Comparison of ENCODE assay signal across 24 cellular contexts in the genomic region with DNA sequence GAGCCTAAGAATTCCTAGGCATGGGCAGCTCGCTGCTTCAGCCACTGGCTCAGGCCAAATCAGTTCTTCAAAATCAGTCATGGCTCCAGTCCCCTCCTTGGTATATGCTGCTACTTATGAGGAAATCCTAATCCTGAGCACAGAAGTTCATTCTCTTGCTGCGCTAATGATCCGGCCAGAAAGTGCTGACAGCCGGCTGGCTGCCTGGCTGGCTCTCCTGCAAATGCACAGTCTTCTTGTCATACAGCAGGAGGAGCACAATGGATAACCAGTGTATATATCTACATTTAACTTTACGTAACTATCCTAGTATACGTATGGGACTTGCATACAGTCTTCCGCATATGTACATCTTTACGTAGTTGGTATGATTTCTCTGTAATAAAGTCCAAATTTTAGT.
A peak's percentile ranks its signal among the peaks of the same experiment; 100 is the strongest.
DNase-seq lines count a peak whose midpoint lies in the region; ATAC-seq and TF ChIP-seq lines count a peak whose summit lies in the region.
"Had no signal": no experiment of that assay in that cellular context is flagged by ENCODE, and none has a peak within 500 bp of the region (broad histone marks: within the 10 kb centered on the region; RNA-seq: fewer than 3 reads in every experiment).

No MANE protein-coding gene starts in this region.

- peaks cover 3% of the 10 kb centered on the region for H3K4me1 ChIP-seq in right cardiac atrium (ENCODE audit: control insufficient read depth, insufficient read depth, low read length)
- H3K4me1 ChIP-seq: A549, HAP-1 had no signal

- ATAC-seq in Right ventricle myocardium superior (ENCODE audit: poor library complexity): peak; percentile 46
- peak; percentile 43 for ATAC-seq in left ventricle myocardium superior
- ATAC-seq in left cardiac atrium: no peak
- ATAC-seq in right cardiac atrium: peak in 1 of 2 donors; percentile 24
- ATAC-seq: A549, GM12878, GM23338 had no signal

- H3K4me3 ChIP-seq in right cardiac atrium (ENCODE audit: low read length): no peak overlapping the region
- H3K4me3 ChIP-seq in retinal pigment epithelial cell (ENCODE audit: low read length): no peak overlapping the region
- H3K4me3 ChIP-seq: A549; BLaER1 treated with 17β-estradiol and CSF1 and Interleukin-3, amounts not matched to agents 10 nM and 100 nM; GM12878; GM23338; HAP-1 had no signal

- no peak overlapping the region for H3K27ac ChIP-seq in right cardiac atrium (ENCODE audit: low read length)
- H3K27ac ChIP-seq: A549; BLaER1 treated with 17β-estradiol and CSF1 and Interleukin-3, amounts not matched to agents 10 nM and 100 nM had no signal

- TF ChIP-seq CTCF in retinal pigment epithelial cell (conservative IDR thresholded peaks at IDR 0.05; ENCODE audit: low read depth, low read length): no peak

- intact Hi-C loops in Right ventricle myocardium superior (cut with DNase I): no loop called here
- intact Hi-C loops in cardiac septum (cut with DNase I): no loop called here
- intact Hi-C loops in left ventricle myocardium superior (cut with micrococcal nuclease): no loop called here
- intact Hi-C loops in left cardiac atrium (cut with DNase I): no loop called here
- intact Hi-C loops in right cardiac atrium (cut with DNase I): no loop called here

- DNase-seq in Right ventricle myocardium superior (no peak), cardiac septum (ENCODE audit: low spot score) (no peak), left ventricle myocardium superior (peak; percentile 34), left cardiac atrium (no peak), right cardiac atrium (peak in 2 of 3 donors; percentile 50 to 57), retinal pigment epithelial cell (ENCODE audit: low read depth) (peak; percentile 10), NCI-H146 (lab: John Stamatoyannopoulos, UW) (no peak), Kasumi-1 (lab: John Stamatoyannopoulos, UW) (no peak)
- DNase-seq: 8988T; ACHN; AML-193; BE2C; CD4-positive, alpha-beta T cell; CD8-positive, alpha-beta memory T cell; DMS 273 treated with DMSO at 0.1 percent for 48 hours; DMS79; EL; GDM1; HFFc6 had no signal

- H3K9me3 ChIP-seq in right cardiac atrium (ENCODE audit: control insufficient read depth, low read length): no peaks in the 10 kb centered on the region
- H3K9me3 ChIP-seq: A549; BE2C; BLaER1 treated with 17β-estradiol and CSF1 and Interleukin-3, amounts not matched to agents 10 nM and 100 nM; HAP-1 had no signal

- H3K27me3 ChIP-seq in right cardiac atrium (ENCODE audit: control insufficient read depth, insufficient read depth): no peaks in the 10 kb centered on the region
- H3K27me3 ChIP-seq: BE2C; BLaER1 treated with 17β-estradiol and CSF1 and Interleukin-3, amounts not matched to agents 10 nM and 100 nM had no signal

- 68% methylated on average over 8 of the region's 8 CpGs for WGBS in right cardiac atrium

Comparison
In these comparisons a context has a peak if more than half of its experiments do, and no peak if none do; other contexts are left out.
1. ATAC-seq: peak in Right ventricle myocardium superior (single experiment) and left ventricle myocardium superior (single experiment); none in left cardiac atrium (0 of 2).
2. DNase-seq: peak in left ventricle myocardium superior (single experiment), right cardiac atrium (2 of 3) and retinal pigment epithelial cell (single experiment); none in Right ventricle myocardium superior (single experiment), cardiac septum (single experiment), left cardiac atrium (single experiment), NCI-H146 (single experiment) and Kasumi-1 (0 of 2).